8 cellular contexts compared by ENCODE assay signal in the genomic region with DNA sequence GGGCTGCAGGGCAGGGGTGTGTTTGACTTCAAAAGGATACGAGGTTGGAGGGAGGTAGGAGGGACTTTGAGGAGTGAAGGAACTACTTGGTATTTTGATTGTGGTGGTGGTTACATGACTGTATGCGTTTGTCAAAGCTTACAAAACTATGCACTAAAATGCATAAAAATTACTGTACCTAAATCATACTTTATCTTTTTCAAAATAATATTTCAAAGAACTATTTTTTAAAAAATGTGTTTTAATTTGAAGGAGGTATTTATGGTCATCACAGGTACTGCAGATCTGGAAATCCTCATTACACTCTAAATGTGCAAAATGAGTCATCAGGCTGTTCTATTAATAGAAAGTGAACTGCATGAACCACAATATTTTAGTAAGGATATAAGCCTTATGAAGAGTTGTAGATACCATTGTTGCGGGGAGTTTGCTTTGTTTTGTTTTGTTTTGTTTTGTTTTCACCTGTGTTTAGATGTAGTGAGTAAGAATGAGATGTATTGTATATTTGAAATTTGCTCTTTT.
DNase-seq lines count a peak whose midpoint lies in the region; ATAC-seq, FAIRE-seq and TF ChIP-seq lines count a peak whose summit lies in the region.

No MANE protein-coding gene starts in this region.

- H3K36me3 ChIP-seq in astrocyte (ENCODE audit: insufficient read depth, low read length) = no peaks in the 10 kb centered on the region

- H3K4me1 Mint-ChIP-seq in astrocyte (ENCODE audit: low read depth, unreplicated experiment) = peaks cover 8% of the 10 kb centered on the region

- no peak overlapping the region for H3K4me3 ChIP-seq in astrocyte (ENCODE audit: insufficient read depth, low read depth, low read length)

- H3K36me3 Mint-ChIP-seq in astrocyte (ENCODE audit: low read depth, unreplicated experiment) = no peaks in the 10 kb centered on the region

- H3K27me3 Mint-ChIP-seq in astrocyte (ENCODE audit: low read depth, unreplicated experiment) = no peaks in the 10 kb centered on the region

- H2AFZ ChIP-seq in astrocyte (ENCODE audit: low read depth, low read length) = no peak overlapping the region

- peak; percentile 14 for TF ChIP-seq CTCF in astrocyte (IDR thresholded peaks at IDR 0.05; ENCODE audit: insufficient read depth, low read depth, low read length)

- no peaks in the 10 kb centered on the region for H3K79me2 ChIP-seq in astrocyte (ENCODE audit: insufficient read depth, low read length)

- no peaks in the 10 kb centered on the region for H4K20me1 ChIP-seq in astrocyte (ENCODE audit: insufficient read depth, low read length)

- no peaks in the 10 kb centered on the region for H3K9me3 Mint-ChIP-seq in astrocyte (ENCODE audit: unreplicated experiment)

- H3K9me3 ChIP-seq in astrocyte (ENCODE audit: insufficient read depth, low read depth, low read length) = no peaks in the 10 kb centered on the region

- ATAC-seq in GM19455 (IDR thresholded peaks at IDR 0.05; ENCODE audit: unreplicated experiment) (peak; percentile 63), HG03558 (IDR thresholded peaks at IDR 0.05; ENCODE audit: extremely low read depth, unreplicated experiment) (peak; percentile 64)

- FAIRE-seq in astrocyte (lab: Jason Lieb, UNC) = peak; percentile 56

- H3K27ac Mint-ChIP-seq in astrocyte (ENCODE audit: unreplicated experiment) = no peak overlapping the region

- H3K27me3 ChIP-seq in astrocyte (ENCODE audit: insufficient read depth, low read length) = no peaks in the 10 kb centered on the region

- peaks cover 4% of the 10 kb centered on the region for H3K4me1 ChIP-seq in astrocyte (ENCODE audit: insufficient read depth, low read length)

- H3K4me3 Mint-ChIP-seq in astrocyte (ENCODE audit: unreplicated experiment) = no peak overlapping the region

- peak overlapping the region; percentile 67 for H3K4me2 ChIP-seq in astrocyte (ENCODE audit: low read length)

- no peak overlapping the region for H3K27ac ChIP-seq in astrocyte (ENCODE audit: low read depth, low read length)

- DNase-seq in CD1c-positive myeloid dendritic cell (ENCODE audit: extremely low spot score) (peak; percentile 43), astrocyte (ENCODE audit: low read depth) (peak; percentile 68), lung microvascular endothelial cell (ENCODE audit: low read depth in 2 of 2) (peak; percentile 62 to 76), GF-D8 (lab: John Stamatoyannopoulos, UW) (no peak), NCI-H526 (lab: John Stamatoyannopoulos, UW) (no peak)
- no peak for DNase-seq in stimulated activated CD4-positive, alpha-beta T cell treated with anti-CD3 and anti-CD28 coated beads, Interleukin-4, amount 100 ng/mL, for 24 hours

- no peak overlapping the region for H3K9ac ChIP-seq in astrocyte (ENCODE audit: low read length)

Comparison
In these comparisons a context has a peak if more than half of its experiments do, and no peak if none do; other contexts are left out.
1. DNase-seq: peak in CD1c-positive myeloid dendritic cell (single experiment), astrocyte (single experiment) and lung microvascular endothelial cell (2 of 2); none in GF-D8 (single experiment), stimulated activated CD4-positive, alpha-beta T cell treated with anti-CD3 and anti-CD28 coated beads, Interleukin-4, amount 100 ng/mL, for 24 hours (single experiment) and NCI-H526 (0 of 2).